ENCODE assay signal across 8 cellular contexts in genomic region chr5:155728146-155728856, GRCh38.
DNase-seq lines count a peak whose midpoint lies in the region; ATAC-seq and TF ChIP-seq lines count a peak whose summit lies in the region.

No MANE protein-coding gene starts in this region.

- H3K36me3 ChIP-seq in HUES64 (ENCODE audit: insufficient read depth, low read length) (no peaks in the 10 kb centered on the region), right atrium auricular region (no peaks in the 10 kb centered on the region)

- H3K4me1 ChIP-seq in HUES64 (ENCODE audit: insufficient read depth, low read length) = no peaks in the 10 kb centered on the region; the same call in 1 of the 2 replicates
- H3K4me1 ChIP-seq in right atrium auricular region = peaks cover 0 to 35% of the 10 kb centered on the region in 2 donors

- ATAC-seq in HG02763 (IDR thresholded peaks at IDR 0.05; ENCODE audit: unreplicated experiment) = no peak

- H3K9ac ChIP-seq in HUES64 (ENCODE audit: low read depth, low read length) = no peak overlapping the region; the same call in 1 of the 2 replicates

- in situ Hi-C loops in G401 (cut with HindIII; ENCODE audit: low sequenced_read_pairs) = no loop called here

- DNase-seq in right atrium auricular region (ENCODE audit: low spot score) (no peak), pons (ENCODE audit: low spot score) (peak; percentile 39), G401 (ENCODE audit: low spot score) (no peak)
- DNase-seq in NK-92 treated with Interleukin-12 subunit alpha and Interleukin-12 subunit beta, amount 100 ng/mL, for 24 hours (lab: John Stamatoyannopoulos, UW) = no peak
- DNase-seq in activated CD4-positive, CD25-positive, alpha-beta regulatory T cell treated with anti-CD3 and anti-CD28 coated beads, Interleukin-2, amount 50 U/mL, for 72 hours = no peak

- under 1% methylated on average over 83 of the region's 83 CpGs for WGBS in HUES64

- peak in 1 of 2 donors; percentile 48 for TF ChIP-seq CTCF in right atrium auricular region (IDR thresholded peaks at IDR 0.05)

- H3K9me3 ChIP-seq in HUES64 (ENCODE audit: insufficient read depth, low read depth, low read length) (no peaks in the 10 kb centered on the region), right atrium auricular region (no peaks in the 10 kb centered on the region)

- no peak overlapping the region for H3K27ac ChIP-seq in HUES64 (ENCODE audit: low read depth, low read length)
- H3K27ac ChIP-seq in angular gyrus (ENCODE audit: low read depth, low read length) = peak overlapping the region; percentile 5
- H3K27ac ChIP-seq in right atrium auricular region = peak overlapping the region; percentile 75 to 92

- H3K27me3 ChIP-seq in HUES64 (ENCODE audit: insufficient read depth, low read length) = peaks cover 99% of the 10 kb centered on the region
- no peaks in the 10 kb centered on the region for H3K27me3 ChIP-seq in right atrium auricular region

- H3K4me3 ChIP-seq in HUES64 (ENCODE audit: low read length) (peak overlapping the region; percentile 53), right atrium auricular region (peak overlapping the region; percentile 52 to 58)
